ENCODE assay signal across 14 cellular contexts in the genomic region with DNA sequence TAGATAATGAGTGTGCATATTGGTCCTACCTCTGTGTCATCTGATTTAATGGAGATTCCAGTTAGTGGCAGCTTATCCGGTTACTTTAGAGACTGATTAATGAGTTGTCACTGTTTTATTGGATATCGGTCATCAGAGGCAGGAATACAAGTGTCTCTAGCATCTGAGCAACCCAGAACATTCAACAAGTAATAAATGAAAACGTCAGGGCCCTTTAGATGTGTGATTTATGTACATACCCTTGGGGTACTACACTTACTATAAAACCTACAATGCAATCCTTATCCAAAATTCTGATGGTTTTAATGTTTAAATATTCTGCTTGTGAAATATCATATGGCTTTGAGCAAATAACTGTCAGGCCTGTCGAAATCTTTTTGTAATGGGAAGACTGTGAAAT.
DNase-seq lines count a peak whose midpoint lies in the region; ATAC-seq and TF ChIP-seq lines count a peak whose summit lies in the region.
"Had no signal": no experiment of that assay in that cellular context is flagged by ENCODE, and none has a peak within 500 bp of the region (broad histone marks: within the 10 kb centered on the region; RNA-seq: fewer than 3 reads in every experiment).

No MANE protein-coding gene starts in this region.

- H3K9ac ChIP-seq in PC-3 (ENCODE audit: low read length), result no peak overlapping the region
- H3K9ac ChIP-seq: BLaER1 treated with 17β-estradiol and CSF1 and Interleukin-3, amounts not matched to agents 10 nM and 100 nM had no signal

- H3K27ac ChIP-seq in HEK293 (ENCODE audit: extremely low read depth, low read depth, low read length), result no peak overlapping the region
- no peak overlapping the region for H3K27ac ChIP-seq in PC-3 (ENCODE audit: low read length)
- no peak overlapping the region for H3K27ac ChIP-seq in CD8-positive, alpha-beta T cell (ENCODE audit: low read depth, low read length)
- H3K27ac ChIP-seq: BLaER1 treated with 17β-estradiol and CSF1 and Interleukin-3, amounts not matched to agents 10 nM and 100 nM had no signal

- no peak for TF ChIP-seq CTCF in HEK293 (tag by site-specific recombination; IDR thresholded peaks at IDR 0.05)
- TF ChIP-seq CTCF in PC-3 (conservative IDR thresholded peaks at IDR 0.05; ENCODE audit: low read depth, low read length), result no peak
- no peak for TF ChIP-seq CTCF in CD8-positive, alpha-beta T cell (IDR thresholded peaks at IDR 0.05)

- DNase-seq in MV-4-11 (lab: John Stamatoyannopoulos, UW) (peak; percentile 41), PC-3 (peak; percentile 51), left kidney (ENCODE audit: low read depth, low spot score) (peak; percentile 34), globus pallidus (ENCODE audit: low spot score) (no peak), NCI-H2107 (lab: John Stamatoyannopoulos, UW) (no peak)
- DNase-seq in CD8-positive, alpha-beta T cell, result no peak
- DNase-seq: CD8-positive, alpha-beta memory T cell; COR-L47; HCEC 1CT; IMR-90 had no signal

- H3K27ac Mint-ChIP-seq in CD8-positive, alpha-beta T cell, result no peak overlapping the region
- H3K27ac Mint-ChIP-seq: B cell; CD8-positive, alpha-beta memory T cell; GM23338 had no signal

- H2AFZ ChIP-seq in PC-3 (ENCODE audit: low read length), result no peak overlapping the region
- H2AFZ ChIP-seq: GM23338 had no signal

- peaks cover 2% of the 10 kb centered on the region; the same call in 1 of the 2 replicates for H3K9me2 ChIP-seq in PC-3 (replicated peaks; ENCODE audit: low read length)

- H3K4me1 ChIP-seq in HEK293 (ENCODE audit: control insufficient read depth, insufficient read depth, low read length) (peaks cover 4% of the 10 kb centered on the region; the same call in 1 of the 2 replicates), PC-3 (ENCODE audit: insufficient read depth, low read length) (no peaks in the 10 kb centered on the region)
- H3K4me1 ChIP-seq in CD8-positive, alpha-beta T cell (ENCODE audit: insufficient read depth, low read length), result no peaks in the 10 kb centered on the region

- POLR2A ChIA-PET in HEK293 (lab: Yijun Ruan, JAX), result no interaction called here
- POLR2A ChIA-PET in PC-3 (lab: Charles Lee; ENCODE audit: unreplicated experiment), result no interaction called here
- POLR2A ChIA-PET in CD8-positive, alpha-beta T cell (lab: Charles Lee), result no interaction called here

- H3K4me1 Mint-ChIP-seq in CD8-positive, alpha-beta T cell (ENCODE audit: low read depth), result no peaks in the 10 kb centered on the region
- H3K4me1 Mint-ChIP-seq: CD8-positive, alpha-beta memory T cell had no signal

- H3K27me3 Mint-ChIP-seq in CD8-positive, alpha-beta T cell (ENCODE audit: low read depth), result no peaks in the 10 kb centered on the region
- H3K27me3 Mint-ChIP-seq: CD8-positive, alpha-beta memory T cell had no signal

- peaks cover 2% of the 10 kb centered on the region for H3K9me3 Mint-ChIP-seq in CD8-positive, alpha-beta T cell
- H3K9me3 Mint-ChIP-seq: GM23338 had no signal

- H3K4me3 Mint-ChIP-seq in CD8-positive, alpha-beta T cell, result no peak overlapping the region
- H3K4me3 Mint-ChIP-seq: B cell; CD8-positive, alpha-beta memory T cell; GM23338 had no signal

- H3K36me3 ChIP-seq in HEK293 (ENCODE audit: control insufficient read depth in 2 of 2, insufficient read depth in 1 of 2, low read length in 2 of 2), result no peaks in the 10 kb centered on the region
- H3K36me3 ChIP-seq in PC-3 (ENCODE audit: low read depth, low read length), result no peaks in the 10 kb centered on the region
- no peaks in the 10 kb centered on the region for H3K36me3 ChIP-seq in CD8-positive, alpha-beta T cell (ENCODE audit: insufficient read depth, low read length)
- H3K36me3 ChIP-seq: BLaER1 treated with 17β-estradiol and CSF1 and Interleukin-3, amounts not matched to agents 10 nM and 100 nM had no signal

- intact Hi-C loops in PC-3 (cut with micrococcal nuclease), result loop anchor here (1.0 kb wide), 1 partner anchor 41 kb away; no protein-coding TSS in a partner anchor
- intact Hi-C loops in CD8-positive, alpha-beta T cell (cut with DNase I, micrococcal nuclease), result no loop called here

- H4K20me1 ChIP-seq in PC-3 (ENCODE audit: low read length), result no peaks in the 10 kb centered on the region
- H4K20me1 ChIP-seq: BLaER1 treated with 17β-estradiol and CSF1 and Interleukin-3, amounts not matched to agents 10 nM and 100 nM had no signal

- H3K9me3 ChIP-seq in HEK293 (ENCODE audit: control insufficient read depth, insufficient read depth, low read depth, low read length) (no peaks in the 10 kb centered on the region), PC-3 (ENCODE audit: low read length) (no peaks in the 10 kb centered on the region)
- no peaks in the 10 kb centered on the region for H3K9me3 ChIP-seq in CD8-positive, alpha-beta T cell (ENCODE audit: low read length)
- H3K9me3 ChIP-seq: BLaER1 treated with 17β-estradiol and CSF1 and Interleukin-3, amounts not matched to agents 10 nM and 100 nM had no signal

- H3K4me3 ChIP-seq in HEK293 (ENCODE audit: low read depth, low read length) (no peak overlapping the region), PC-3 (ENCODE audit: low read length) (no peak overlapping the region)
- no peak overlapping the region for H3K4me3 ChIP-seq in CD8-positive, alpha-beta T cell (ENCODE audit: low read depth, low read length)
- H3K4me3 ChIP-seq: BLaER1 treated with 17β-estradiol and CSF1 and Interleukin-3, amounts not matched to agents 10 nM and 100 nM; GM23338 had no signal

- CTCF ChIA-PET in HEK293 (lab: Yijun Ruan, JAX) (no interaction called here), PC-3 (lab: Charles Lee) (no interaction called here)
- CTCF ChIA-PET in CD8-positive, alpha-beta T cell (lab: Charles Lee), result no interaction called here

- BruUV-seq in PC-3 (replicated peaks; lab: Mats Ljungman, UMichigan), result no TSS peak

- no peaks in the 10 kb centered on the region for H3K79me2 ChIP-seq in PC-3 (ENCODE audit: low read length)

- no peaks in the 10 kb centered on the region for H3F3A ChIP-seq in PC-3 (ENCODE audit: low read length, unreplicated experiment)

- H3K4me2 ChIP-seq in PC-3 (ENCODE audit: low read length), result no peak overlapping the region
- H3K4me2 ChIP-seq: BLaER1 treated with 17β-estradiol and CSF1 and Interleukin-3, amounts not matched to agents 10 nM and 100 nM; GM23338 had no signal

- no peaks in the 10 kb centered on the region for H3K27me3 ChIP-seq in PC-3 (ENCODE audit: low read length)
- H3K27me3 ChIP-seq in CD8-positive, alpha-beta T cell (ENCODE audit: insufficient read depth, low read length), result no peaks in the 10 kb centered on the region
- H3K27me3 ChIP-seq: BLaER1 treated with 17β-estradiol and CSF1 and Interleukin-3, amounts not matched to agents 10 nM and 100 nM had no signal

- ATAC-seq in PC-3, result peak; percentile 90
- ATAC-seq in CD8-positive, alpha-beta T cell, result no peak
- ATAC-seq: GM23338 had no signal

- H3K36me3 Mint-ChIP-seq in CD8-positive, alpha-beta T cell, result no peaks in the 10 kb centered on the region
- H3K36me3 Mint-ChIP-seq: CD8-positive, alpha-beta memory T cell had no signal

TF ChIP-seq in HEK293, 187 proteins besides CTCF, POLR2A, EP300 and RAD21 (continues in another document):
- TF ChIP-seq, protein P1, sequence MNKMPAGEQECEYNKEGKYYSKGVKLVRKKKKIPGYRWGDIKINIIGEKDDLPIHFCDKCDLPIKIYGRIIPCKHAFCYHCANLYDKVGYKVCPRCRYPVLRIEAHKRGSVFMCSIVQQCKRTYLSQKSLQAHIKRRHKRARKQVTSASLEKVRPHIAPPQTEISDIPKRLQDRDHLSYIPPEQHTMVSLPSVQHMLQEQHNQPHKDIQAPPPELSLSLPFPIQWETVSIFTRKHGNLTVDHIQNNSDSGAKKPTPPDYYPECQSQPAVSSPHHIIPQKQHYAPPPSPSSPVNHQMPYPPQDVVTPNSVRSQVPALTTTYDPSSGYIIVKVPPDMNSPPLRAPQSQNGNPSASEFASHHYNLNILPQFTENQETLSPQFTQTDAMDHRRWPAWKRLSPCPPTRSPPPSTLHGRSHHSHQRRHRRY (tag by site-specific recombination; IDR thresholded peaks at IDR 0.05), result no peak
- TF ChIP-seq, protein P2, sequence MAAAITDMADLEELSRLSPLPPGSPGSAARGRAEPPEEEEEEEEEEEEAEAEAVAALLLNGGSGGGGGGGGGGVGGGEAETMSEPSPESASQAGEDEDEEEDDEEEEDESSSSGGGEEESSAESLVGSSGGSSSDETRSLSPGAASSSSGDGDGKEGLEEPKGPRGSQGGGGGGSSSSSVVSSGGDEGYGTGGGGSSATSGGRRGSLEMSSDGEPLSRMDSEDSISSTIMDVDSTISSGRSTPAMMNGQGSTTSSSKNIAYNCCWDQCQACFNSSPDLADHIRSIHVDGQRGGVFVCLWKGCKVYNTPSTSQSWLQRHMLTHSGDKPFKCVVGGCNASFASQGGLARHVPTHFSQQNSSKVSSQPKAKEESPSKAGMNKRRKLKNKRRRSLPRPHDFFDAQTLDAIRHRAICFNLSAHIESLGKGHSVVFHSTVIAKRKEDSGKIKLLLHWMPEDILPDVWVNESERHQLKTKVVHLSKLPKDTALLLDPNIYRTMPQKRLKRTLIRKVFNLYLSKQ (tag by site-specific recombination; IDR thresholded peaks at IDR 0.05; ENCODE audit: borderline replicate concordance), result no peak
- TF ChIP-seq ZNF654 (tag by site-specific recombination; IDR thresholded peaks at IDR 0.05; ENCODE audit: low read depth) (no peak), FEZF1 (tag by site-specific recombination; IDR thresholded peaks at IDR 0.05) (peak; percentile 81), ZSCAN16 (tag by site-specific recombination; IDR thresholded peaks at IDR 0.05) (no peak), ZNF121 (tag by site-specific recombination; IDR thresholded peaks at IDR 0.05) (no peak), ZNF404 (tag by site-specific recombination; IDR thresholded peaks at IDR 0.05) (no peak), ZNF561 (tag by site-specific recombination; IDR thresholded peaks at IDR 0.05; ENCODE audit: borderline replicate concordance) (no peak)

Comparison
In these comparisons a context has a peak if more than half of its experiments do, and no peak if none do; other contexts are left out.
1. DNase-seq: peak in MV-4-11 (single experiment), PC-3 (single experiment) and left kidney (single experiment); none in CD8-positive, alpha-beta T cell (0 of 7), globus pallidus (single experiment) and NCI-H2107 (single experiment).